Comparison of ENCODE assay signal across 29 cellular contexts in genomic region chr1:204645251-204645650, GRCh38.
"Had no signal": no experiment of that assay in that cellular context is flagged by ENCODE, and none has a peak within 500 bp of the region (broad histone marks: within the 10 kb centered on the region; RNA-seq: fewer than 3 reads in every experiment).

No MANE protein-coding gene starts in this region.

- DNase-seq: stimulated activated CD4-positive, alpha-beta T cell treated with anti-CD3 and anti-CD28 coated beads, Interleukin-2, amount 100 ng/mL, for 48 hours; stimulated activated CD4-positive, alpha-beta T cell treated with anti-CD3 and anti-CD28 coated beads, Interleukin-4, amount 100 ng/mL, for 1 hour; stimulated activated CD4-positive, alpha-beta T cell treated with anti-CD3 and anti-CD28 coated beads, Interleukin-4, amount 100 ng/mL, for 24 hours; stimulated activated CD4-positive, alpha-beta T cell treated with anti-CD3 and anti-CD28 coated beads, Interleukin-4, amount 100 ng/mL, for 4 hours; stimulated activated CD8-positive, alpha-beta memory T cell treated with anti-CD3 and anti-CD28 coated beads, Interleukin-4, amount 100 ng/mL, for 48 hours; stimulated activated naive B cell treated with anti-CD40 and anti-IgM and Interleukin-4, amounts not matched to agents 10 μg/mL and 1 μg/mL and 100 μg/mL, for 72 hours; stimulated activated naive CD4-positive, alpha-beta T cell; stimulated activated naive CD4-positive, alpha-beta T cell treated with Interleukin-2 at 50 U/mL for 16 hours; stimulated activated naive CD8-positive, alpha-beta T cell treated with anti-CD3 and anti-CD28 coated beads, Interleukin-15, amount 100 ng/mL, for 72 hours; stimulated activated naive CD8-positive, alpha-beta T cell treated with anti-CD3 and anti-CD28 coated beads, Interleukin-15, Interleukin-2, amounts not matched to agents 100 U/mL and 50 U/mL, for 24 hours; stomach; substantia nigra; testis; thyroid gland; transverse colon; trophoblast cell; upper lobe of left lung; upper lobe of right lung; uterus had no signal

- H3K4me1 ChIP-seq: suprapubic skin, testis, tibial artery, tibial nerve, upper lobe of left lung, upper lobe of right lung, uterus had no signal

- H3K9me3 Mint-ChIP-seq: stimulated activated effector memory CD8-positive, alpha-beta T cell treated with anti-CD3 and anti-CD28 coated beads, Interleukin-12 subunit alpha, Interleukin-12 subunit beta, amount 100 ng/mL, for 72 hours; stimulated activated naive CD8-positive, alpha-beta T cell treated with anti-CD3 and anti-CD28 coated beads, Interleukin-15, amount 100 ng/mL, for 72 hours; stimulated activated naive CD8-positive, alpha-beta T cell treated with anti-CD3 and anti-CD28 coated beads, Interleukin-15, Interleukin-2, amounts not matched to agents 100 ng/mL and 50 ng/mL, for 24 hours; type B pancreatic cell had no signal

- FAIRE-seq: urothelium cell line had no signal

- H3K36me3 ChIP-seq: stomach, suprapubic skin, thoracic aorta, thyroid gland, tibial artery, tibial nerve, transverse colon, upper lobe of left lung, upper lobe of right lung, uterus, vagina had no signal

- H3K9me3 ChIP-seq: suprapubic skin, testis, thoracic aorta, thyroid gland, tibial artery, tibial nerve, transverse colon, upper lobe of left lung, upper lobe of right lung, uterus, vagina had no signal

- ATAC-seq: stimulated activated effector memory CD8-positive, alpha-beta T cell treated with anti-CD3 and anti-CD28 coated beads, Interleukin-12 subunit alpha, Interleukin-12 subunit beta, amount 100 ng/mL, for 72 hours; stimulated activated memory B cell treated with anti-CD40 and anti-IgM and Interleukin-4, amounts not matched to agents 10 μg/mL and 1 μg/mL and 100 μg/mL, for 72 hours; stimulated activated naive B cell treated with anti-CD40 and anti-IgM and Interleukin-4, amounts not matched to agents 10 μg/mL and 1 μg/mL and 100 μg/mL, for 72 hours; stimulated activated naive CD8-positive, alpha-beta T cell treated with anti-CD3 and anti-CD28 coated beads, Interleukin-15, amount 100 ng/mL, for 72 hours; stimulated activated naive CD8-positive, alpha-beta T cell treated with anti-CD3 and anti-CD28 coated beads, Interleukin-15, Interleukin-2, amounts not matched to agents 100 U/mL and 50 U/mL, for 24 hours; upper lobe of right lung had no signal

- H3K27ac Mint-ChIP-seq: stimulated activated effector memory CD8-positive, alpha-beta T cell treated with anti-CD3 and anti-CD28 coated beads, Interleukin-12 subunit alpha, Interleukin-12 subunit beta, amount 100 ng/mL, for 72 hours; stimulated activated memory B cell treated with anti-CD40 and anti-IgM and Interleukin-4, amounts not matched to agents 10 μg/mL and 1 μg/mL and 100 μg/mL, for 72 hours; stimulated activated naive B cell treated with anti-CD40 and anti-IgM and Interleukin-4, amounts not matched to agents 10 μg/mL and 1 μg/mL and 100 μg/mL, for 72 hours; stimulated activated naive CD8-positive, alpha-beta T cell treated with anti-CD3 and anti-CD28 coated beads, Interleukin-15, Interleukin-2, amounts not matched to agents 100 ng/mL and 50 ng/mL, for 24 hours; type B pancreatic cell had no signal

- H3K4me3 ChIP-seq: stomach, suprapubic skin, testis, thoracic aorta, thyroid gland, tibial artery, tibial nerve, transverse colon, upper lobe of left lung, upper lobe of right lung, uterus, vagina had no signal

- H3K36me3 Mint-ChIP-seq: stimulated activated effector memory CD8-positive, alpha-beta T cell treated with anti-CD3 and anti-CD28 coated beads, Interleukin-12 subunit alpha, Interleukin-12 subunit beta, amount 100 ng/mL, for 72 hours; stimulated activated memory B cell treated with anti-CD40 and anti-IgM and Interleukin-4, amounts not matched to agents 10 μg/mL and 1 μg/mL and 100 μg/mL, for 72 hours; type B pancreatic cell had no signal

- H3K27ac ChIP-seq: stomach, suprapubic skin, testis, thoracic aorta, thyroid gland, tibial artery, tibial nerve, transverse colon, upper lobe of left lung, upper lobe of right lung, uterus, vagina had no signal

- H3K27me3 Mint-ChIP-seq: stimulated activated naive CD8-positive, alpha-beta T cell treated with anti-CD3 and anti-CD28 coated beads, Interleukin-15, Interleukin-2, amounts not matched to agents 100 ng/mL and 50 ng/mL, for 24 hours had no signal

- H3K4me3 Mint-ChIP-seq: stimulated activated effector memory CD8-positive, alpha-beta T cell treated with anti-CD3 and anti-CD28 coated beads, Interleukin-12 subunit alpha, Interleukin-12 subunit beta, amount 100 ng/mL, for 72 hours; stimulated activated memory B cell treated with anti-CD40 and anti-IgM and Interleukin-4, amounts not matched to agents 10 μg/mL and 1 μg/mL and 100 μg/mL, for 72 hours; stimulated activated naive B cell treated with anti-CD40 and anti-IgM and Interleukin-4, amounts not matched to agents 10 μg/mL and 1 μg/mL and 100 μg/mL, for 72 hours; stimulated activated naive CD8-positive, alpha-beta T cell treated with anti-CD3 and anti-CD28 coated beads, Interleukin-15, amount 100 ng/mL, for 72 hours; stimulated activated naive CD8-positive, alpha-beta T cell treated with anti-CD3 and anti-CD28 coated beads, Interleukin-15, Interleukin-2, amounts not matched to agents 100 ng/mL and 50 ng/mL, for 24 hours; type B pancreatic cell had no signal

- H3K27me3 ChIP-seq: suprapubic skin, testis, thyroid gland, tibial nerve, transverse colon, upper lobe of left lung, upper lobe of right lung, uterus, vagina had no signal
